ENCODE assay signal across 8 cellular contexts in genomic region chr12:70365398-70365647, GRCh38. TPM values are rescaled to one million over a fixed set of nuclear protein-coding genes. Genes with fewer than 3 reads are reported as not detected.
DNase-seq lines count a peak whose midpoint lies in the region; ATAC-seq and TF ChIP-seq lines count a peak whose summit lies in the region.

No MANE protein-coding gene starts in this region.

- H3K36me3 Mint-ChIP-seq in activated T-cell treated with anti-CD3 and anti-CD28 coated beads, Interleukin-2, amount 50 U/mL, for 72 hours (ENCODE audit: insufficient read depth in 2 of 2), result peaks cover 0 to 3% of the 10 kb centered on the region in 2 donors
- H3K36me3 Mint-ChIP-seq in type B pancreatic cell, result no peaks in the 10 kb centered on the region

- no peaks in the 10 kb centered on the region for H3K9me3 ChIP-seq in lower lobe of right lung

- H3K4me3 ChIP-seq in astrocyte of the cerebellum (ENCODE audit: low read depth, low read length) (peak overlapping the region; percentile 64), lower lobe of right lung (peak overlapping the region; percentile 73)

- DNase-seq in activated T-cell treated with anti-CD3 and anti-CD28 coated beads, Interleukin-2, amount 50 U/mL, for 72 hours, result no peak
- no peak for DNase-seq in activated T-cell treated with anti-CD3 and anti-CD28 coated beads for 4 hours
- no peak for DNase-seq in astrocyte of the cerebellum (ENCODE audit: low read depth)
- DNase-seq in lower lobe of right lung, result no peak
- DNase-seq in type B pancreatic cell (ENCODE audit: extremely low spot score, unreplicated experiment), result no peak
- no peak for DNase-seq in NCI-H446 (lab: John Stamatoyannopoulos, UW)
- no peak for DNase-seq in GM13977 (ENCODE audit: low spot score)

- H3K27ac ChIP-seq in lower lobe of right lung, result no peak overlapping the region

- peaks cover 14% of the 10 kb centered on the region for H3K27me3 Mint-ChIP-seq in activated T-cell treated with anti-CD3 and anti-CD28 coated beads, Interleukin-2, amount 50 U/mL, for 72 hours (ENCODE audit: low read depth)
- peaks cover 30% of the 10 kb centered on the region for H3K27me3 Mint-ChIP-seq in type B pancreatic cell

- intact Hi-C loops in lower lobe of right lung (cut with DNase I), result no loop called here

- H3K36me3 ChIP-seq in lower lobe of right lung, result no peaks in the 10 kb centered on the region

- H3K9me3 Mint-ChIP-seq in activated T-cell treated with anti-CD3 and anti-CD28 coated beads, Interleukin-2, amount 50 U/mL, for 72 hours, result no peaks in the 10 kb centered on the region
- no peaks in the 10 kb centered on the region for H3K9me3 Mint-ChIP-seq in type B pancreatic cell

- H3K4me3 Mint-ChIP-seq in activated T-cell treated with anti-CD3 and anti-CD28 coated beads, Interleukin-2, amount 50 U/mL, for 72 hours, result peak overlapping the region; percentile 89
- H3K4me3 Mint-ChIP-seq in type B pancreatic cell, result peak overlapping the region; percentile 83

- TF ChIP-seq CTCF in astrocyte of the cerebellum (IDR thresholded peaks at IDR 0.05; ENCODE audit: low read depth, low read length, missing control alignments), result no peak
- TF ChIP-seq CTCF in lower lobe of right lung (IDR thresholded peaks at IDR 0.05), result no peak
- TF ChIP-seq CTCF in type B pancreatic cell (conservative IDR thresholded peaks at IDR 0.05), result no peak
- TF ChIP-seq CTCF in GM13977 (IDR thresholded peaks at IDR 0.05; ENCODE audit: extremely low read depth, insufficient read depth, missing control alignments), result no peak

- peaks cover 29% of the 10 kb centered on the region for H3K4me1 Mint-ChIP-seq in activated T-cell treated with anti-CD3 and anti-CD28 coated beads, Interleukin-2, amount 50 U/mL, for 72 hours (ENCODE audit: low read depth)
- H3K4me1 Mint-ChIP-seq in type B pancreatic cell (ENCODE audit: unreplicated experiment), result no peaks in the 10 kb centered on the region

- ATAC-seq in activated T-cell treated with anti-CD3 and anti-CD28 coated beads, Interleukin-2, amount 50 U/mL, for 72 hours (replicated peaks in 1 of 2), result no peak
- ATAC-seq in lower lobe of right lung, result no peak
- no peak for ATAC-seq in activated CD4-positive, CD25-positive, alpha-beta regulatory T cell treated with anti-CD3 and anti-CD28 coated beads, Interleukin-2, amount 50 U/mL, for 24 hours

- H3K4me1 ChIP-seq in lower lobe of right lung, result peaks cover 9% of the 10 kb centered on the region

- H3K27ac Mint-ChIP-seq in activated T-cell treated with anti-CD3 and anti-CD28 coated beads, Interleukin-2, amount 50 U/mL, for 72 hours, result peak overlapping the region; percentile 54
- no peak overlapping the region for H3K27ac Mint-ChIP-seq in type B pancreatic cell

- H3K27me3 ChIP-seq in lower lobe of right lung (ENCODE audit: low read depth), result peaks cover 17% of the 10 kb centered on the region

- in situ Hi-C loops in astrocyte of the cerebellum (cut with HindIII; ENCODE audit: low sequenced_read_pairs), result loop anchor here (25.0 kb wide), 1 partner anchor 478 kb away; no protein-coding TSS in a partner anchor
- in situ Hi-C loops in GM13977 (cut with MboI; ENCODE audit: low pct_unique_long_range_greater_than_20kb, low sequenced_read_pairs, unreplicated experiment), result no loop called here

RNA-seq across cellular contexts. Expression of gene KCNMB4, which starts 0.8 kb away (rescaled TPM):
- 1 to 10 TPM; 1.6 to 2.2 TPM for total RNA-seq in activated T-cell treated with anti-CD3 and anti-CD28 coated beads, Interleukin-2, amount 50 U/mL, for 72 hours
- total RNA-seq in lower lobe of right lung (4.5 TPM), type B pancreatic cell (ENCODE audit: low replicate concordance) (3.9 and 8.4 TPM in 2 replicates)
